In genomic region chr1:210363119-210363518, GRCh38 we compare ENCODE assay signal across 17 cellular contexts.
"Had no signal": no experiment of that assay in that cellular context is flagged by ENCODE, and none has a peak within 500 bp of the region (broad histone marks: within the 10 kb centered on the region; RNA-seq: fewer than 3 reads in every experiment).

No MANE protein-coding gene starts in this region.

- ATAC-seq: gastrocnemius medialis; natural killer cell; stimulated activated naive CD8-positive, alpha-beta T cell treated with anti-CD3 and anti-CD28 coated beads, Interleukin-15, amount 100 ng/mL, for 72 hours; T-helper 17 cell had no signal

- H3K36me3 ChIP-seq: cardiac muscle cell, gastrocnemius medialis, prostate gland had no signal

- FAIRE-seq: astrocyte, kidney had no signal

- H3K9me3 ChIP-seq: gastrocnemius medialis, prostate gland had no signal

- H3K4me3 ChIP-seq: cardiac muscle cell, coronary artery, gastrocnemius medialis, hepatocyte, prostate gland had no signal

- H3K4me2 ChIP-seq: hepatocyte had no signal

- H3K4me1 ChIP-seq: gastrocnemius medialis had no signal

- DNase-seq: activated B cell treated with CpG ODN at 0.5 μM for 24 hours; activated CD4-positive, alpha-beta T cell treated with anti-CD3 and anti-CD28 coated beads, Interleukin-2, amount 10 ng/mL, durations not matched to agents 24 days and 14 days; activated effector memory CD4-positive, alpha-beta T cell treated with Interleukin-2 at 50 U/mL for 16 hours; activated T-cell treated with anti-CD3 and anti-CD28 coated beads, Interleukin-2, amount 50 U/mL, for 1 hour; effector CD4-positive, alpha-beta T cell; gastrocnemius medialis; kidney; midbrain; natural killer cell; stimulated activated CD4-positive, alpha-beta T cell treated with anti-CD3 and anti-CD28 coated beads, Interleukin-4, amount 100 ng/mL, for 24 hours; stimulated activated naive CD8-positive, alpha-beta T cell treated with anti-CD3 and anti-CD28 coated beads, Interleukin-15, amount 100 ng/mL, for 72 hours; T-helper 17 cell had no signal

- H3K27ac ChIP-seq: cardiac muscle cell, coronary artery, gastrocnemius medialis, hepatocyte had no signal

- H3K79me2 ChIP-seq: hepatocyte had no signal

- H3K27me3 ChIP-seq: cardiac muscle cell, gastrocnemius medialis, hepatocyte had no signal

- H2AFZ ChIP-seq: hepatocyte had no signal
